Comparison of ENCODE assay signal across 5 cellular contexts in genomic region chr4:118572991-118573390, GRCh38.
DNase-seq lines count a peak whose midpoint lies in the region; ATAC-seq, FAIRE-seq and TF ChIP-seq lines count a peak whose summit lies in the region.
"Not testable (repeated sequence)": the region's sequence is repeated elsewhere in the genome, so short reads cannot be mapped to it uniquely, and the experiment has no call there.

No MANE protein-coding gene starts in this region.

- H3K27me3 ChIP-seq in GM23338 (ENCODE audit: insufficient read depth); K562 (ENCODE audit: control insufficient read depth in 2 of 2, insufficient read depth in 2 of 2, low read length in 2 of 2); HepG2 (ENCODE audit: control insufficient read depth in 1 of 2, insufficient read depth in 2 of 2, low read length in 2 of 2): not testable (repeated sequence)

- not testable (repeated sequence) for H3K9me1 ChIP-seq in K562 (ENCODE audit: control insufficient read depth, insufficient read depth, low read length)

- TF ChIP-seq CTCF in GM23338 (conservative IDR thresholded peaks at IDR 0.05; ENCODE audit: low read depth in 2 of 2); K562 (IDR thresholded peaks at IDR 0.05 in 2 of 3, conservative IDR thresholded peaks at IDR 0.05 in 1 of 3; ENCODE audit: insufficient read depth in 2 of 3, low read depth in 1 of 3, low read length in 3 of 3); fibroblast of mammary gland (conservative IDR thresholded peaks at IDR 0.05; ENCODE audit: control insufficient read depth, insufficient read depth, low read depth, low read length); HepG2 (CRISPR knock-in tag; IDR thresholded peaks at IDR 0.05): not testable (repeated sequence)

- TF ChIP-seq RAD21 in K562 (CRISPR knock-in tag; conservative IDR thresholded peaks at IDR 0.05 in 1 of 2, IDR thresholded peaks at IDR 0.05 in 1 of 2); HepG2 (CRISPR knock-in tag; IDR thresholded peaks at IDR 0.05): not testable (repeated sequence)

- H3K4me2 ChIP-seq in GM23338; K562 (ENCODE audit: insufficient read depth, low read length); HepG2 (ENCODE audit: low read depth, low read length): not testable (repeated sequence)

- not testable (repeated sequence) for H3F3A ChIP-seq in GM23338 (replicated peaks; ENCODE audit: low read depth)

- not testable (repeated sequence) for ATAC-seq in GM23338, K562, HepG2

- TF ChIP-seq POLR2A in K562 (conservative IDR thresholded peaks at IDR 0.05); HepG2 (IDR thresholded peaks at IDR 0.05; ENCODE audit: insufficient read depth in 1 of 2, low read depth in 2 of 2, low read length in 2 of 2): not testable (repeated sequence)

- 52% methylated on average over 10 of the region's 10 CpGs for WGBS in K562 (ENCODE audit: insufficient coverage, low coverage, missing lambda C conversion rate)
- 68% methylated on average over 9 of the region's 10 CpGs for WGBS in HepG2 (ENCODE audit: low lambda C conversion rate)

- not testable (repeated sequence) for H3K4me3 Mint-ChIP-seq in GM23338

- CTCF ChIA-PET in K562 (lab: Yijun Ruan, JAX; ENCODE audit: low intra/inter-chr PET ratio); HepG2 (lab: Yijun Ruan, JAX; ENCODE audit: low intra/inter-chr PET ratio, low total read pairs): not testable (repeated sequence)

- H3K27ac Mint-ChIP-seq in GM23338 = peak overlapping the region; percentile 38

- intact Hi-C loops in K562 (cut with micrococcal nuclease); HepG2 (cut with micrococcal nuclease; ENCODE audit: unreplicated experiment): not testable (repeated sequence)

- BruUV-seq in K562 (replicated peaks; lab: Mats Ljungman, UMichigan); HepG2 (replicated peaks; lab: Mats Ljungman, UMichigan): not testable (repeated sequence)

- H3K4me3 ChIP-seq in GM23338; K562; fibroblast of mammary gland (ENCODE audit: control insufficient read depth, low read depth, low read length); HepG2 (replicated peaks in 1 of 3; ENCODE audit: insufficient read depth in 1 of 3, low read depth in 2 of 3, low read length in 3 of 3): not testable (repeated sequence)

- not testable (repeated sequence) for DNase-seq in GM23338 (ENCODE audit: low spot score); K562 (ENCODE audit: extremely low read depth in 1 of 4, low spot score in 3 of 4); HepG2 (ENCODE audit: low spot score)
- DNase-seq in LHCN-M2 (ENCODE audit: low read depth) = peak; percentile 10
- peak; percentile 49 for DNase-seq in fibroblast of mammary gland (ENCODE audit: low read depth)

- H2AFZ ChIP-seq in GM23338; K562 (ENCODE audit: low read depth, low read length); HepG2 (ENCODE audit: low read length): not testable (repeated sequence)

- not testable (repeated sequence) for H3K79me2 ChIP-seq in GM23338 (replicated peaks; ENCODE audit: insufficient read depth); K562 (ENCODE audit: control insufficient read depth, insufficient read depth, low read length); HepG2 (ENCODE audit: insufficient read depth, low read length)

- H3K9me3 ChIP-seq in K562 (replicated peaks; ENCODE audit: control insufficient read depth, insufficient read depth, low read depth, low read length); HepG2 (ENCODE audit: low read length): not testable (repeated sequence)

- H4K20me1 ChIP-seq in GM23338 (replicated peaks; ENCODE audit: insufficient read depth); K562 (replicated peaks; ENCODE audit: control insufficient read depth, insufficient read depth, low read length); HepG2 (ENCODE audit: insufficient read depth, low read length): not testable (repeated sequence)

- not testable (repeated sequence) for TF ChIP-seq EP300 in K562 (IDR thresholded peaks at IDR 0.05; ENCODE audit: low read length); HepG2 (IDR thresholded peaks at IDR 0.05; ENCODE audit: low read depth in 2 of 2, low read length in 2 of 2); HepG2 (CRISPR knock-in tag; IDR thresholded peaks at IDR 0.05; ENCODE audit: borderline replicate concordance)

- H3K27me3 Mint-ChIP-seq in GM23338 (ENCODE audit: insufficient read depth, low read depth, poor library complexity) = not testable (repeated sequence)

- in situ Hi-C loops in K562 (cut with MboI); HepG2 (cut with HindIII; ENCODE audit: extremely low pct_ligation_motif_present, low pct_unique_long_range_greater_than_20kb): not testable (repeated sequence)

- not testable (repeated sequence) for FAIRE-seq in K562 (lab: Jason Lieb, UNC); HepG2 (lab: Jason Lieb, UNC)

- not testable (repeated sequence) for H3K27ac ChIP-seq in GM23338 (ENCODE audit: low read depth); K562 (ENCODE audit: extremely low read depth, low read depth, low read length); HepG2 (ENCODE audit: extremely low read length, insufficient read depth, low read length)

- not testable (repeated sequence) for H3K4me1 ChIP-seq in GM23338 (ENCODE audit: insufficient read depth); K562 (replicated peaks in 1 of 2; ENCODE audit: control insufficient read depth in 2 of 2, insufficient read depth in 2 of 2, low read length in 2 of 2); HepG2 (ENCODE audit: insufficient read depth, low read length)

- H3K4me1 Mint-ChIP-seq in GM23338 = not testable (repeated sequence)

- H3K36me3 ChIP-seq in GM23338 (ENCODE audit: insufficient read depth); K562 (ENCODE audit: control insufficient read depth, insufficient read depth, low read length); HepG2 (replicated peaks in 1 of 2; ENCODE audit: control insufficient read depth in 1 of 2, insufficient read depth in 2 of 2, low read length in 2 of 2): not testable (repeated sequence)

- H3K36me3 Mint-ChIP-seq in GM23338 (ENCODE audit: low read depth) = not testable (repeated sequence)

- H3K9me2 ChIP-seq in GM23338 (ENCODE audit: insufficient read depth) = not testable (repeated sequence)

- not testable (repeated sequence) for H3K9me3 Mint-ChIP-seq in GM23338

- POLR2A ChIA-PET in K562 (lab: Yijun Ruan, JAX); HepG2 (lab: Yijun Ruan, JAX): not testable (repeated sequence)

- H3K9ac ChIP-seq in K562 (ENCODE audit: insufficient read depth in 1 of 2, low read depth in 2 of 2, low read length in 2 of 2); HepG2 (ENCODE audit: insufficient read depth, low read depth, low read length): not testable (repeated sequence)

TF ChIP-seq in K562, 482 proteins besides CTCF, POLR2A, EP300 and RAD21:
- TF ChIP-seq MAFK (IDR thresholded peaks at IDR 0.05; ENCODE audit: low read length) (peak; percentile 46; the same call in 1 of the 2 replicates), ZNF316 (IDR thresholded peaks at IDR 0.05) (peak; percentile 71), MAFG (tag; conservative IDR thresholded peaks at IDR 0.05) (peak; percentile 35; the same call in 1 of the 2 replicates), C11orf30 (IDR thresholded peaks at IDR 0.05; ENCODE audit: low read depth) (peak; percentile 62), MAFF (IDR thresholded peaks at IDR 0.05; ENCODE audit: low read length) (peak; percentile 37; the same call in 1 of the 2 replicates)
TF ChIP-seq in K562: peak in this region for 5; not testable (repeated sequence) for 477.

TF ChIP-seq in HepG2, 621 proteins besides CTCF, POLR2A, EP300 and RAD21:
- peak; percentile 53 to 83; a peak in 3 of 4 replicates for TF ChIP-seq MAFK (conservative IDR thresholded peaks at IDR 0.05 in 1 of 2, IDR thresholded peaks at IDR 0.05 in 1 of 2; ENCODE audit: low read length in 2 of 2)
- peak; percentile 71 for TF ChIP-seq MAFF (IDR thresholded peaks at IDR 0.05; ENCODE audit: low read depth, low read length)
TF ChIP-seq in HepG2: peak in this region for 2; not testable (repeated sequence) for 619.
